ENCODE assay signal across 8 cellular contexts in the genomic region with DNA sequence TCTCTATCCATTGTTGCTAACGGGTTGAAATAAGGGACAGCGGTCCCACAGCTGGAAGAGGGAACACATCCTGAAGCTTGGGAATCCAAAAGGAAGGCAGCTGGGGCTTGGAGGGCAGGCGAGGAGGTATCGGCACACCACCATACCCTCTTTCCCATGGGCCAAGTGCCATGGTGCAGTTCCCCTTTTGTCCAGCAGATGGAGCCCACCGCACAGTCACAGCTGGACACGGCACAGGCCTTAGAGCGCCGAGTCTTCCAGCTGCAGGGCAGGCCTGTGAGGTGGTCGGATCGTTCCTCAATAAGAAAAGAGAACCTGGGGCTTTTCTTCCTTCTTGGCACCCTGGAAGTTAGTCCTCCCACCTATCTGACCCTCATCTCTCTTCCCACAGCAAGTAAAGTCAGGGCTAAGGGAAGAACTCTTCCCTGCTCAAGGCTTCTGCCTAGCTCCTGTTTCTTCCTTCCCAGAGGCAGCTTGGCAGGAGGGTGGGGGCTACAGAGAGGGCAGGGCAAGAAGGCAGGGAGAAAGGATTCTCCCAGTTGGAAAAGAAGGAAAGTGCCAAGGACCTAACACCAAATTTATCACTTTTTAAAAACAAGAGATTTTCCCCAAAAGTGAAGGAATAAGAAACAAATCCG. TPM values are rescaled to one million over a fixed set of nuclear protein-coding genes. Genes with fewer than 3 reads are reported as not detected.
A peak's percentile ranks its signal among the peaks of the same experiment; 100 is the strongest.
DNase-seq lines count a peak whose midpoint lies in the region; ATAC-seq, FAIRE-seq and TF ChIP-seq lines count a peak whose summit lies in the region.

No MANE protein-coding gene starts in this region.

- FAIRE-seq in RCC 7860 (lab: Jason Lieb, UNC): no peak
- no peak for FAIRE-seq in frontal cortex (lab: Jason Lieb, UNC)

- ATAC-seq in GM19468 (IDR thresholded peaks at IDR 0.05; ENCODE audit: extremely low read depth, unreplicated experiment) (peak; percentile 52), HG03558 (IDR thresholded peaks at IDR 0.05; ENCODE audit: extremely low read depth, unreplicated experiment) (peak; percentile 84)
- peak; percentile 94 for ATAC-seq in activated T-helper 17 cell treated with anti-CD3 and anti-CD28 coated beads, Interleukin-2, amount 50 U/mL, for 72 hours (replicated peaks)

- H3K9me3 ChIP-seq in thyroid gland: no peaks in the 10 kb centered on the region

- no peak overlapping the region for H3K4me3 ChIP-seq in thyroid gland (replicated peaks in 1 of 3)

- H3K4me3 Mint-ChIP-seq in activated T-helper 17 cell treated with anti-CD3 and anti-CD28 coated beads, Interleukin-2, amount 50 U/mL, for 72 hours: no peak overlapping the region
- H3K4me3 Mint-ChIP-seq in osteocyte (ENCODE audit: unreplicated experiment): no peak overlapping the region

- H3K4me1 ChIP-seq in thyroid gland: no peaks in the 10 kb centered on the region

- intact Hi-C loops in thyroid gland (cut with DNase I): loop anchor here (5.0 kb wide), 1 partner anchor 382 kb away; no protein-coding TSS in a partner anchor

- peaks cover 9% of the 10 kb centered on the region for H3K4me1 Mint-ChIP-seq in activated T-helper 17 cell treated with anti-CD3 and anti-CD28 coated beads, Interleukin-2, amount 50 U/mL, for 72 hours
- H3K4me1 Mint-ChIP-seq in osteocyte (ENCODE audit: unreplicated experiment): no peaks in the 10 kb centered on the region

- no peaks in the 10 kb centered on the region for H3K36me3 ChIP-seq in thyroid gland

- H3K36me3 Mint-ChIP-seq in activated T-helper 17 cell treated with anti-CD3 and anti-CD28 coated beads, Interleukin-2, amount 50 U/mL, for 72 hours (ENCODE audit: low read depth): peaks cover 29% of the 10 kb centered on the region
- H3K36me3 Mint-ChIP-seq in osteocyte (ENCODE audit: unreplicated experiment): no peaks in the 10 kb centered on the region

- peak overlapping the region; percentile 63 for H3K27ac Mint-ChIP-seq in activated T-helper 17 cell treated with anti-CD3 and anti-CD28 coated beads, Interleukin-2, amount 50 U/mL, for 72 hours
- no peak overlapping the region for H3K27ac Mint-ChIP-seq in osteocyte (ENCODE audit: unreplicated experiment)

- H3K27me3 ChIP-seq in thyroid gland: no peaks in the 10 kb centered on the region

- WGBS in thyroid gland, 2 donors: 11 to 12% methylated on average over 8 to 11 of the region's 11 CpGs

- DNase-seq in DMS53 (lab: John Stamatoyannopoulos, UW) (peak; percentile 81), RCC 7860 (ENCODE audit: low spot score) (peak; percentile 34), frontal cortex (ENCODE audit: low spot score in 2 of 2) (peak; percentile 56 to 78), osteocyte (ENCODE audit: extremely low spot score, unreplicated experiment) (peak; percentile 94), thyroid gland (peak; percentile 78 to 84)

- H3K9me3 Mint-ChIP-seq in activated T-helper 17 cell treated with anti-CD3 and anti-CD28 coated beads, Interleukin-2, amount 50 U/mL, for 72 hours: no peaks in the 10 kb centered on the region
- no peaks in the 10 kb centered on the region for H3K9me3 Mint-ChIP-seq in osteocyte (ENCODE audit: unreplicated experiment)

- no peak overlapping the region for H3K27ac ChIP-seq in thyroid gland

- TF ChIP-seq CTCF in osteocyte (IDR thresholded peaks at IDR 0.05): peak; percentile 98
- TF ChIP-seq CTCF in thyroid gland (IDR thresholded peaks at IDR 0.05): peak; percentile 91 to 100 (median 98)

- no peak for TF ChIP-seq POLR2A in thyroid gland (IDR thresholded peaks at IDR 0.05)

- H3K27me3 Mint-ChIP-seq in activated T-helper 17 cell treated with anti-CD3 and anti-CD28 coated beads, Interleukin-2, amount 50 U/mL, for 72 hours: peaks cover 7% of the 10 kb centered on the region
- H3K27me3 Mint-ChIP-seq in osteocyte (ENCODE audit: unreplicated experiment): peaks cover 22% of the 10 kb centered on the region

RNA-seq across cellular contexts. Expression of a gene that starts 8.6 kb away (rescaled TPM):
- not detected for total RNA-seq in activated T-helper 17 cell treated with anti-CD3 and anti-CD28 coated beads, Interleukin-2, amount 50 U/mL, for 72 hours
- total RNA-seq in frontal cortex: 10.6 TPM
- total RNA-seq in osteocyte: not detected in 2 replicates
- total RNA-seq in thyroid gland: 1 to 10 TPM; 1.2 to 4.6 (median 2.0) TPM

RNA-seq across cellular contexts. Expression of a gene that starts 30.4 kb away (rescaled TPM):
- total RNA-seq in activated T-helper 17 cell treated with anti-CD3 and anti-CD28 coated beads, Interleukin-2, amount 50 U/mL, for 72 hours: 10 to 100 TPM; 17.8 to 47.4 TPM
- 7.3 TPM for total RNA-seq in frontal cortex
- total RNA-seq in osteocyte: not detected in 2 replicates
- 1 to 10 TPM; 4.1 to 7.5 (median 5.0) TPM for total RNA-seq in thyroid gland

RNA-seq across cellular contexts. Expression of a gene that starts 54.9 kb away (rescaled TPM):
- total RNA-seq in activated T-helper 17 cell treated with anti-CD3 and anti-CD28 coated beads, Interleukin-2, amount 50 U/mL, for 72 hours: not detected
- total RNA-seq in frontal cortex: not detected
- total RNA-seq in osteocyte: not detected in 2 replicates
- total RNA-seq in thyroid gland: not detected

Comparison
In these comparisons a context has a peak if more than half of its experiments do, and no peak if none do; other contexts are left out.
1. DNase-seq: peak in every context shown above with its lines; median percentile 94 in osteocyte; 81 in DMS53; 81 in thyroid gland; 67 in frontal cortex; 34 in RCC 7860.